8 cellular contexts compared by ENCODE assay signal in genomic region chr17:63550816-63551639, GRCh38. TPM values are rescaled to one million over a fixed set of nuclear protein-coding genes. Genes with fewer than 3 reads are reported as not detected.
DNase-seq lines count a peak whose midpoint lies in the region; TF ChIP-seq lines count a peak whose summit lies in the region.

No MANE protein-coding gene starts in this region.

- no peaks in the 10 kb centered on the region for H3K27me3 ChIP-seq in testis

- H3K4me3 ChIP-seq in lower leg skin (ENCODE audit: low read depth, poor library complexity, severe bottlenecking) (peak overlapping the region; percentile 95), testis (peak overlapping the region; percentile 84 to 94)

- no peaks in the 10 kb centered on the region for H3K36me3 ChIP-seq in testis (ENCODE audit: low read depth, missing control alignments)

- H3K9me3 ChIP-seq in testis, result no peaks in the 10 kb centered on the region

- 0% methylated on average over 22 to 24 of the region's 32 CpGs for WGBS in lower leg skin, 2 donors
- 1% methylated on average over 22 to 27 of the region's 32 CpGs for WGBS in testis, 2 donors

- peaks cover 25% of the 10 kb centered on the region for H3K4me1 ChIP-seq in testis

- TF ChIP-seq POLR2A in lower leg skin (IDR thresholded peaks at IDR 0.05), result no peak
- TF ChIP-seq POLR2A in testis (IDR thresholded peaks at IDR 0.05), result no peak

- TF ChIP-seq CTCF in lower leg skin (IDR thresholded peaks at IDR 0.05), result no peak
- no peak for TF ChIP-seq CTCF in testis (IDR thresholded peaks at IDR 0.05)

- DNase-seq in activated T-cell treated with anti-CD3 and anti-CD28 coated beads for 1 hour (ENCODE audit: low read depth) (peak; percentile 6), HS-5 (ENCODE audit: low read depth) (peak; percentile 4), RPMI8226 (peak; percentile 27), lower leg skin (ENCODE audit: low spot score in 2 of 2) (peak in 1 of 2 donors; percentile 78), testis (peak; percentile 32), amniotic stem cell (lab: John Stamatoyannopoulos, UW) (no peak)
- no peak for DNase-seq in activated T-cell treated with anti-CD3 and anti-CD28 coated beads, Interleukin-2, amount 50 U/mL, for 1 hour

- intact Hi-C loops in lower leg skin (cut with DNase I; ENCODE audit: low total_unique reads), result loop anchor here (5.0 kb wide), 1 partner anchor 819 kb away; no protein-coding TSS in a partner anchor
- intact Hi-C loops in testis (cut with DNase I; ENCODE audit: low total_unique reads), result no loop called here

- H3K27ac ChIP-seq in cingulate gyrus (ENCODE audit: low read depth, low read length) (peak overlapping the region; percentile 83), testis (peak overlapping the region; percentile 67 to 90)

RNA-seq across cellular contexts. Expression of gene DCAF7, which starts 0.8 kb away (rescaled TPM):
- total RNA-seq in lower leg skin (10 to 100 TPM; 23.8 to 33.0 (median 25.4) TPM), testis (10 to 100 TPM; 51.7 to 66.8 TPM)
- 164 TPM for polyA plus RNA-seq in testis (ENCODE audit: insufficient read depth, low read depth, low replicate concordance)

RNA-seq across cellular contexts. Expression of gene KCNH6, which starts 27.9 kb away (rescaled TPM):
- total RNA-seq in lower leg skin (under 1 TPM in 2 of 4 donors, not detected in 2; 0.08 to 0.29 TPM), testis (under 1 TPM; 0.79 to 0.99 TPM)
- polyA plus RNA-seq in testis (ENCODE audit: insufficient read depth, low read depth, low replicate concordance), result 1.7 TPM

RNA-seq across cellular contexts. Expression of gene TACO1, which starts 49.7 kb away (rescaled TPM):
- total RNA-seq in lower leg skin (10 to 100 TPM in 3 of 4 donors, 1 to 10 TPM in 1; 9.3 to 15.8 (median 13.4) TPM), testis (10 to 100 TPM; 19.2 to 22.3 TPM)
- polyA plus RNA-seq in testis (ENCODE audit: insufficient read depth, low read depth, low replicate concordance), result 28.0 TPM

Comparison
In these comparisons a context has a peak if more than half of its experiments do, and no peak if none do; other contexts are left out.
1. DNase-seq: peak in activated T-cell treated with anti-CD3 and anti-CD28 coated beads for 1 hour (single experiment), HS-5 (single experiment), RPMI8226 (single experiment) and testis (single experiment); none in activated T-cell treated with anti-CD3 and anti-CD28 coated beads, Interleukin-2, amount 50 U/mL, for 1 hour (single experiment) and amniotic stem cell (single experiment).